20 cellular contexts compared by ENCODE assay signal in the genomic region with DNA sequence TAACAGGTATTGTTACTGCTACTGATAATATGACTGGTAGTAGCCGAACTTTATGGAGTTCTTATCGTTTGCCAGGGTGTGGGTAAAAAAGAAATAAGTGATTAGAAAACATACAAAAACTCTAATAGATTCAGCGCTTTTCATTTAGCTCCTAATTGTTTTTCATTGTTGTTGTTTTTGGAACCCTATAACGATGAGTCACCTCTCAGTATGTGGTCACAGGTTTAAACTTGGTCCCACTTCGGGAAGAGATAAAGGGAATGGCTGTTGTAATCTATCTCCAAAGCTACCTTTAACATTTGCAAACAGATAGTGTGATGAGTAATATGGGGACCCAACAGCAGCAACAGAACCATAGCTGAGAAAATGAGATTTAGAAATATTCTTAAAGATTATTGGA.
DNase-seq lines count a peak whose midpoint lies in the region; ATAC-seq and TF ChIP-seq lines count a peak whose summit lies in the region.
"Had no signal": no experiment of that assay in that cellular context is flagged by ENCODE, and none has a peak within 500 bp of the region (broad histone marks: within the 10 kb centered on the region; RNA-seq: fewer than 3 reads in every experiment).

No MANE protein-coding gene starts in this region.

- no peak overlapping the region for H3K4me3 ChIP-seq in breast epithelium
- no peak overlapping the region for H3K4me3 ChIP-seq in fibroblast of pulmonary artery (replicated peaks; ENCODE audit: low read depth, low read length)
- no peak overlapping the region for H3K4me3 ChIP-seq in gastrocnemius medialis
- H3K4me3 ChIP-seq: left lung, suprapubic skin had no signal

- no peaks in the 10 kb centered on the region for H3K4me1 ChIP-seq in breast epithelium
- H3K4me1 ChIP-seq in gastrocnemius medialis: peaks cover 41 to 47% of the 10 kb centered on the region in 2 donors

- H3K27me3 ChIP-seq in breast epithelium (no peaks in the 10 kb centered on the region), gastrocnemius medialis (no peaks in the 10 kb centered on the region)
- H3K27me3 ChIP-seq: left lung, suprapubic skin had no signal

- no peak for ATAC-seq in WTC11
- ATAC-seq in gastrocnemius medialis: peak; percentile 55 to 65
- ATAC-seq: left lung, T-helper 17 cell had no signal

- CTCF ChIA-PET in MCF 10A (lab: Yijun Ruan, JAX): interaction anchor here (0.7 to 1.1 kb wide), 5 partner anchors 33 to 80 kb away, joined by 3 to 4 read pairs (median 3); no protein-coding TSS in a partner anchor
- CTCF ChIA-PET in WTC11 (lab: Charles Lee): interaction anchor here (0.7 kb wide), 1 partner anchor 129 kb away, joined by 3 read pairs; no protein-coding TSS in a partner anchor
- CTCF ChIA-PET in HEK293T (lab: Yijun Ruan, JAX): interaction anchor here (0.8 to 1.3 kb wide), 2 partner anchors 26 to 112 kb away, joined by 3 to 4 read pairs; no protein-coding TSS in a partner anchor

- H3K36me3 Mint-ChIP-seq in MCF 10A (ENCODE audit: insufficient read depth, unreplicated experiment) (no peaks in the 10 kb centered on the region), WTC11 (peaks cover 1% of the 10 kb centered on the region)
- H3K36me3 Mint-ChIP-seq: CD14-positive monocyte had no signal

- POLR2A ChIA-PET in MCF 10A (lab: Yijun Ruan, JAX): interaction anchor here (0.8 to 1.7 kb wide), 9 partner anchors 9 to 339 kb away, joined by 3 to 6 read pairs (median 3); a partner anchor contains a TSS
- POLR2A ChIA-PET in WTC11 (lab: Charles Lee): no interaction called here
- POLR2A ChIA-PET in HEK293T (lab: Yijun Ruan, JAX): interaction anchor here (1.7 kb wide), 1 partner anchor 242 kb away, joined by 5 read pairs; a partner anchor contains a TSS

- TF ChIP-seq POLR2A in breast epithelium (IDR thresholded peaks at IDR 0.05): no peak
- no peak for TF ChIP-seq POLR2A in gastrocnemius medialis (IDR thresholded peaks at IDR 0.05)

- DNase-seq in MCF 10A (ENCODE audit: unreplicated experiment): peak; percentile 75
- DNase-seq in breast epithelium (ENCODE audit: low spot score in 2 of 2): no peak
- no peak for DNase-seq in WTC11 (ENCODE audit: low spot score)
- peak; percentile 74 for DNase-seq in fibroblast of pulmonary artery (ENCODE audit: low read depth)
- DNase-seq in gastrocnemius medialis: no peak
- no peak for DNase-seq in NCI-H2196 (lab: John Stamatoyannopoulos, UW; ENCODE audit: unreplicated experiment)
- no peak for DNase-seq in cortex of kidney (lab: John Stamatoyannopoulos, UW)
- DNase-seq in HEK293T (ENCODE audit: extremely low spot score): no peak
- DNase-seq: activated CD4-positive, alpha-beta T cell treated with anti-CD3 and anti-CD28 coated beads for 1 hour; activated CD8-positive, alpha-beta memory T cell treated with anti-CD3 and anti-CD28 coated beads, Interleukin-2, amount 50 U/mL, for 48 hours; activated naive CD4-positive, alpha-beta T cell treated with anti-CD3 and anti-CD28 coated beads for 36 hours; hippocampal formation; left lung; naive B cell; NCI-H1930; stimulated activated CD4-positive, alpha-beta T cell treated with anti-CD3 and anti-CD28 coated beads, Interleukin-1b, Interleukin-23, amount 100 ng/mL, for 48 hours; T-helper 17 cell had no signal

- intact Hi-C loops in MCF 10A (cut with micrococcal nuclease): no loop called here
- intact Hi-C loops in breast epithelium (cut with DNase I; ENCODE audit: low total_unique reads): no loop called here
- intact Hi-C loops in gastrocnemius medialis (cut with DNase I; ENCODE audit: low total_unique reads): loop anchor here (1.0 to 2.0 kb wide), 2 partner anchors 24 to 242 kb away; a partner anchor contains a TSS

- H3K27me3 Mint-ChIP-seq in MCF 10A (ENCODE audit: insufficient read depth, unreplicated experiment) (no peaks in the 10 kb centered on the region), WTC11 (ENCODE audit: low read depth) (no peaks in the 10 kb centered on the region)

- H3K27ac ChIP-seq in breast epithelium (no peak overlapping the region), gastrocnemius medialis (peak overlapping the region; percentile 61 to 82 (median 78))
- H3K27ac ChIP-seq: 22Rv1, left lung, suprapubic skin had no signal

- TF ChIP-seq CTCF in MCF 10A (IDR thresholded peaks at IDR 0.05; ENCODE audit: unreplicated experiment) (no peak), breast epithelium (IDR thresholded peaks at IDR 0.05) (no peak), WTC11 (IDR thresholded peaks at IDR 0.05) (no peak), fibroblast of pulmonary artery (IDR thresholded peaks at IDR 0.05; ENCODE audit: low read length, missing control alignments) (no peak), gastrocnemius medialis (IDR thresholded peaks at IDR 0.05 in 4 of 5, conservative IDR thresholded peaks at IDR 0.05 in 1 of 5) (no peak)

- H3K9me3 Mint-ChIP-seq in MCF 10A (ENCODE audit: unreplicated experiment) (peaks cover 3% of the 10 kb centered on the region), WTC11 (peaks cover 2% of the 10 kb centered on the region)

- H3K4me1 Mint-ChIP-seq in MCF 10A (ENCODE audit: insufficient read depth, unreplicated experiment): peaks cover 21% of the 10 kb centered on the region
- peaks cover 48% of the 10 kb centered on the region for H3K4me1 Mint-ChIP-seq in WTC11
- H3K4me1 Mint-ChIP-seq: T-helper 17 cell had no signal

- in situ Hi-C loops in gastrocnemius medialis (cut with MboI; ENCODE audit: low sequenced_read_pairs in 4 of 4): no loop called here

- H3K27ac Mint-ChIP-seq in MCF 10A (ENCODE audit: low read depth, unreplicated experiment) (no peak overlapping the region), WTC11 (peak overlapping the region; percentile 37; the same call in 1 of the 2 replicates)
- H3K27ac Mint-ChIP-seq: activated naive CD4-positive, alpha-beta T cell treated with anti-CD3 and anti-CD28 coated beads for 36 hours; CD14-positive monocyte; T-helper 17 cell had no signal

- H3K36me3 ChIP-seq in breast epithelium (no peaks in the 10 kb centered on the region), gastrocnemius medialis (no peaks in the 10 kb centered on the region)
- H3K36me3 ChIP-seq: left lung, suprapubic skin had no signal

- H3K9me3 ChIP-seq in breast epithelium (no peaks in the 10 kb centered on the region), gastrocnemius medialis (no peaks in the 10 kb centered on the region)
- H3K9me3 ChIP-seq: left lung, suprapubic skin had no signal

- no TSS peak for BruUV-seq in MCF 10A (replicated peaks; lab: Mats Ljungman, UMichigan)

- H3K4me3 Mint-ChIP-seq in MCF 10A (ENCODE audit: unreplicated experiment) (no peak overlapping the region), WTC11 (no peak overlapping the region)
- H3K4me3 Mint-ChIP-seq: activated naive CD4-positive, alpha-beta T cell treated with anti-CD3 and anti-CD28 coated beads for 36 hours; naive B cell; T-helper 17 cell had no signal

TF ChIP-seq in WTC11, 78 proteins besides CTCF, POLR2A, EP300 and RAD21 (continues in another document):
- TF ChIP-seq SMAD3 (CRISPR knock-in tag; IDR thresholded peaks at IDR 0.05; ENCODE audit: borderline replicate concordance) (no peak), HMGA2 (CRISPR knock-in tag; IDR thresholded peaks at IDR 0.05) (no peak), RORB (CRISPR knock-in tag; IDR thresholded peaks at IDR 0.05) (no peak), CREB1 (CRISPR knock-in tag; IDR thresholded peaks at IDR 0.05) (no peak), IRF2 (CRISPR knock-in tag; IDR thresholded peaks at IDR 0.05; ENCODE audit: borderline replicate concordance, low read depth) (no peak), TCF7 (CRISPR knock-in tag; IDR thresholded peaks at IDR 0.05; ENCODE audit: low read depth) (no peak)
- TF ChIP-seq, protein P1, sequence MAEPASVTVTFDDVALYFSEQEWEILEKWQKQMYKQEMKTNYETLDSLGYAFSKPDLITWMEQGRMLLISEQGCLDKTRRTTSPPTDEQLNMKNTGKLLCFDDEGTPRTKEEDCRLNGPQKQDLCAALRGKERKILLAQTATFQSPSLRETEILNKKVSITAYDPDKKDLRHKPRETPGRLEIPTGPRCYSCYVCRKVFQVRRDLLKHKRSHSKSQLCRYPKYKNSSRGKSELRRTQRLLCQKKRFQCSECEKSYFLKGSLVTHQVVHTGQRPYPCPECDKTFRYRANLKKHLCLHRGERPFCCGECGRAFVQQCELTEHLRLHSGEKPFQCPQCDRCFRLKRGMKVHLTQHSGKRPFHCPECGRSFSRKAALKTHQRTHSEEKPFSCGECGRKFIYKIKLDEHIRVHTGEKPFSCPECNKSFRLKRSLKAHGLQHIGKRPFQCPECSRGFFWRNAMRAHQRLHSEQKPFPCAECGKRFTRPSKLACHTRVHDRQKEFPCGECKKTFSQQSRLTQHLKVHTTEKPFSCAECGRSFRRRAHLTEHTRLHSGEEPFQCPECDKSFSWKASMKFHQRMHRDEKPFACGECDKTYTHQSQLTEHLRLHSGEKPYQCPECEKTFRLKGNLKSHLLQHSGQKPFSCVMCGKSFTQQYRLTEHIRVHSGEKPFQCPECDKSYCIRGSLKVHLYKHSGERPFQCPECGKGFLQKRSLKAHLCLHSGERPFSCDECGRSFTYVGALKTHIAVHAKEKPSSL (CRISPR knock-in tag; conservative IDR thresholded peaks at IDR 0.05): no peak

TF ChIP-seq in HEK293T, 16 proteins besides CTCF, POLR2A, EP300 and RAD21:
- TF ChIP-seq HDGF (IDR thresholded peaks at IDR 0.05; ENCODE audit: borderline replicate concordance) (no peak), FOXM1 (IDR thresholded peaks at IDR 0.05; ENCODE audit: borderline replicate concordance) (no peak), FOXA1 (IDR thresholded peaks at IDR 0.05) (no peak), ELF4 (IDR thresholded peaks at IDR 0.05) (no peak), LEF1 (IDR thresholded peaks at IDR 0.05; ENCODE audit: borderline replicate concordance) (no peak), L3MBTL2 (conservative IDR thresholded peaks at IDR 0.05) (no peak), TARDBP (IDR thresholded peaks at IDR 0.05) (no peak), FOXK2 (IDR thresholded peaks at IDR 0.05) (no peak), BHLHE40 (IDR thresholded peaks at IDR 0.05; ENCODE audit: borderline replicate concordance) (no peak), SUZ12 (IDR thresholded peaks at IDR 0.05) (no peak), SP1 (IDR thresholded peaks at IDR 0.05) (no peak), ZNF384 (IDR thresholded peaks at IDR 0.05) (no peak), NFRKB (IDR thresholded peaks at IDR 0.05) (no peak), CTBP1 (IDR thresholded peaks at IDR 0.05; ENCODE audit: borderline replicate concordance) (no peak), ARNT (IDR thresholded peaks at IDR 0.05) (no peak)
- TF ChIP-seq, protein P2, sequence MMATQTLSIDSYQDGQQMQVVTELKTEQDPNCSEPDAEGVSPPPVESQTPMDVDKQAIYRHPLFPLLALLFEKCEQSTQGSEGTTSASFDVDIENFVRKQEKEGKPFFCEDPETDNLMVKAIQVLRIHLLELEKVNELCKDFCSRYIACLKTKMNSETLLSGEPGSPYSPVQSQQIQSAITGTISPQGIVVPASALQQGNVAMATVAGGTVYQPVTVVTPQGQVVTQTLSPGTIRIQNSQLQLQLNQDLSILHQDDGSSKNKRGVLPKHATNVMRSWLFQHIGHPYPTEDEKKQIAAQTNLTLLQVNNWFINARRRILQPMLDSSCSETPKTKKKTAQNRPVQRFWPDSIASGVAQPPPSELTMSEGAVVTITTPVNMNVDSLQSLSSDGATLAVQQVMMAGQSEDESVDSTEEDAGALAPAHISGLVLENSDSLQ (IDR thresholded peaks at IDR 0.05): no peak

Comparison
In these comparisons a context has a peak if more than half of its experiments do, and no peak if none do; other contexts are left out.
1. DNase-seq: peak in MCF 10A (single experiment) and fibroblast of pulmonary artery (single experiment); none in breast epithelium (0 of 2), WTC11 (single experiment), gastrocnemius medialis (0 of 2), NCI-H2196 (single experiment), cortex of kidney (single experiment) and HEK293T (single experiment).
2. H3K27ac ChIP-seq: peak in gastrocnemius medialis (4 of 4); none in breast epithelium (0 of 2).